In genomic region chr2:28182348-28182747, GRCh38 we compare ENCODE assay signal across 10 cellular contexts.
"Had no signal": no experiment of that assay in that cellular context is flagged by ENCODE, and none has a peak within 500 bp of the region (broad histone marks: within the 10 kb centered on the region; RNA-seq: fewer than 3 reads in every experiment).

No MANE protein-coding gene starts in this region.

- H3K9me3 Mint-ChIP-seq: GM23338, HFFc6 had no signal

- H3K4me1 ChIP-seq: HAP-1 had no signal

- H3K4me2 ChIP-seq: GM23338 had no signal

- H3K9me3 ChIP-seq: HAP-1 had no signal

- H3K4me3 Mint-ChIP-seq: GM23338, HFFc6 had no signal

- DNase-seq: H7, HFFc6, KG1 had no signal

- H3K27ac Mint-ChIP-seq: GM23338, HFFc6 had no signal

- H2AFZ ChIP-seq: GM23338 had no signal

- H3K36me3 ChIP-seq: HAP-1 had no signal

- ATAC-seq: GM23338, HCT116, K562 had no signal

- FAIRE-seq: H1, HepG2, K562 had no signal

- H3K4me3 ChIP-seq: GM23338, HAP-1, K562 had no signal

- H3K27ac ChIP-seq: HL-60 had no signal

- H3K4me1 Mint-ChIP-seq: GM23338 had no signal
